Comparison of ENCODE assay signal across 34 cellular contexts in genomic region chr4:116544946-116545345, GRCh38.
"Had no signal": no experiment of that assay in that cellular context is flagged by ENCODE, and none has a peak within 500 bp of the region (broad histone marks: within the 10 kb centered on the region; RNA-seq: fewer than 3 reads in every experiment).

No MANE protein-coding gene starts in this region.

- FAIRE-seq: astrocyte, bronchial epithelial cell had no signal

- H3K27me3 ChIP-seq: adrenal gland, ascending aorta, body of pancreas, brain microvascular endothelial cell, breast epithelium, cardiac muscle cell had no signal

- ATAC-seq: activated naive CD4-positive, alpha-beta T cell treated with anti-CD3 and anti-CD28 coated beads, Interleukin-2, amount 50 U/mL, for 72 hours; activated naive CD8-positive, alpha-beta T cell treated with anti-CD3 and anti-CD28 coated beads, Interleukin-2, amount 50 U/mL, for 24 hours; activated T-cell treated with anti-CD3 and anti-CD28 coated beads, Interleukin-2, amount 50 U/mL, for 4 hours; activated T-cell treated with anti-CD3 and anti-CD28 coated beads, Interleukin-2, amount 50 U/mL, for 72 hours; activated T-helper 17 cell treated with anti-CD3 and anti-CD28 coated beads, Interleukin-2, amount 50 U/mL, for 72 hours; body of pancreas had no signal

- H3K4me1 ChIP-seq: adrenal gland, ascending aorta, body of pancreas, breast epithelium had no signal

- H3K27ac ChIP-seq: adrenal gland, ascending aorta, body of pancreas, brain microvascular endothelial cell, breast epithelium, cardiac muscle cell had no signal

- DNase-seq: activated effector memory CD4-positive, alpha-beta T cell treated with anti-CD3 and anti-CD28 coated beads, Interleukin-2, amount 50 U/mL, for 16 hours; activated effector memory CD4-positive, alpha-beta T cell treated with Interleukin-2 at 50 U/mL for 16 hours; activated gamma-delta T cell; activated gamma-delta T cell treated with Interleukin-2 at 50 U/mL for 16 hours; activated naive CD4-positive, alpha-beta T cell; activated naive CD4-positive, alpha-beta T cell treated with anti-CD3 and anti-CD28 coated beads for 36 hours; activated naive CD4-positive, alpha-beta T cell treated with anti-CD3 and anti-CD28 coated beads, Interleukin-2, amount 10 ng/mL, durations not matched to agents 7 days and 5 days; activated naive CD4-positive, alpha-beta T cell treated with anti-CD3 and anti-CD28 coated beads, Interleukin-2, amount 50 U/mL, for 16 hours; activated naive CD4-positive, alpha-beta T cell treated with Interleukin-2 at 50 U/mL for 16 hours; activated naive CD8-positive, alpha-beta T cell treated with anti-CD3 and anti-CD28 coated beads for 36 hours; activated naive CD8-positive, alpha-beta T cell treated with anti-CD3 and anti-CD28 coated beads, Interleukin-2, amount 10 ng/mL, durations not matched to agents 7 days and 5 days; activated naive CD8-positive, alpha-beta T cell treated with anti-CD3 and anti-CD28 coated beads, Interleukin-2, amount 50 U/mL, for 24 hours; activated T-cell treated with anti-CD3 and anti-CD28 coated beads, Interleukin-2, amount 50 U/mL, for 1 hour; activated T-cell treated with anti-CD3 and anti-CD28 coated beads, Interleukin-2, amount 50 U/mL, for 24 hours; activated T-cell treated with anti-CD3 and anti-CD28 coated beads, Interleukin-2, amount 50 U/mL, for 4 hours; activated T-cell treated with anti-CD3 and anti-CD28 coated beads, Interleukin-2, amount 50 U/mL, for 48 hours; activated T-cell treated with anti-CD3 and anti-CD28 coated beads, Interleukin-2, amount 50 U/mL, for 72 hours; adrenal gland; amniotic stem cell; amygdala; anterior cingulate cortex; aorta; brain microvascular endothelial cell; caudate nucleus; central memory CD4-positive, alpha-beta T cell; cerebellar nuclear complex had no signal

- H3K9me3 ChIP-seq: adrenal gland, ascending aorta, body of pancreas, breast epithelium had no signal

- H3K36me3 ChIP-seq: adrenal gland, ascending aorta, brain microvascular endothelial cell, breast epithelium, cardiac muscle cell had no signal

- H3K4me3 ChIP-seq: adrenal gland, ascending aorta, body of pancreas, breast epithelium, cardiac muscle cell had no signal
